11 cellular contexts compared by ENCODE assay signal in the genomic region with DNA sequence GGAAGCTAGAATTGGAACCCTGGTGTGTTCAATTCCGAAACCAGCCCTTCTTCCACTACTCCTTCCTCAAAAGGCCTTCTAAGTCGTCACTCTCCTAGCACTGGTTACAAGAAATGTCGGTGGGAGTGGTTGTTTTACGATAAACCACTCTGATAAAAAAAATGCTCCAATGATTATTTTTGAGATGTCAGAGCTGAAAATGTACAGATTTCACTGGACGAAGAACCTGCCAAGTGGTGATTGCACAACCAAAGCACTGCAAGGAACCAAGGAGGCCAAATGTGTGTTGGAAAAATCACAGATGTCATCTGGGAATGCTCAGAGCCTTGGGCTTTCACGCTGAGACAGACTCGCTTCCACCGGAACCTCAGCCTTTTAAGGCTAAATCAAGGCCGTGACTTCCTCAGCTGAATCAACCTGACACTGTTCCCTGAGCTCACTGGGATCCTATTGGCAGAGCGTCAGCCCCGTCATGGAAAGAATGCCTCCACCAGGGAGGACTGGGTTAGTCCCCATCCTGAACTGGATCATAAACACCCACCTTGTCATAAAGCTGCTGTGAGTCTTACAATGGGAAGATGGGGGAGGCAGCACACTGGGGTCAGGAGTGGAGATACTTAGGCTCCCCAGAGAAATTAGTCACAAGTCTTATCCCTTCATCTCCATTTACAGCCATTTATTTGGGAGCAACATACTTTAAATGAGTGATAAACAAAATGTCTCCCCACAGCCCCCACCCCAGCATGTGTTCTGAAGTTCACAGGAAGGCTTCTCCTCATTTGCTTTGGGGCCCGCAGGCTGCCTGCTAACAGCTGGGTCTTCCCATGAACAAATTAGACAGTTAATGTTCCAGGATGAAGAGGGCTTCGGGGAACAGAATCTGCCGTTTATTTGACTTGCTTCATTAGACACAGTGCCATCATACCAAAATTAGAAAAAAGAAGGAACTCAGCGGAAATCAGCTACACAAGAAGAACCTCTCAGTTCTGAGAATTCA.
A peak's percentile ranks its signal among the peaks of the same experiment; 100 is the strongest.
DNase-seq lines count a peak whose midpoint lies in the region; TF ChIP-seq lines count a peak whose summit lies in the region.
"Had no signal": no experiment of that assay in that cellular context is flagged by ENCODE, and none has a peak within 500 bp of the region (broad histone marks: within the 10 kb centered on the region; RNA-seq: fewer than 3 reads in every experiment).

No MANE protein-coding gene starts in this region.

- peak; percentile 50 for DNase-seq in G401 (ENCODE audit: low spot score)
- DNase-seq in cardiac fibroblast (ENCODE audit: low read depth in 2 of 2) = peak; percentile 97 to 100
- DNase-seq in kidney epithelial cell (ENCODE audit: low read depth) = peak; percentile 12
- no peak for DNase-seq in HPDE6-E6E7 (ENCODE audit: extremely low spot score)
- no peak for DNase-seq in NCI-H226
- DNase-seq in activated CD8-positive, alpha-beta memory T cell treated with anti-CD3 and anti-CD28 coated beads for 24 hours = no peak
- DNase-seq in COR-L47 (lab: John Stamatoyannopoulos, UW) = no peak
- DNase-seq: activated CD8-positive, alpha-beta T cell treated with anti-CD3 and anti-CD28 coated beads, Interleukin-2, amount 10 ng/mL, durations not matched to agents 7 days and 5 days; stimulated activated CD4-positive, alpha-beta T cell treated with anti-CD3 and anti-CD28 coated beads, Interleukin-1b, Interleukin-23, amount 100 ng/mL, for 48 hours had no signal

- TF ChIP-seq CTCF in cardiac fibroblast (IDR thresholded peaks at IDR 0.05; ENCODE audit: low read depth, low read length) = no peak
- TF ChIP-seq CTCF in kidney epithelial cell (IDR thresholded peaks at IDR 0.05; ENCODE audit: insufficient read depth, low read length, poor library complexity, severe bottlenecking) = no peak

- H3K27me3 ChIP-seq in kidney epithelial cell (ENCODE audit: control insufficient read depth, insufficient read depth, low read length) = no peaks in the 10 kb centered on the region

- H3K36me3 ChIP-seq in kidney epithelial cell (ENCODE audit: control insufficient read depth, insufficient read depth, low read length) = no peaks in the 10 kb centered on the region

- H3K27ac ChIP-seq in skin epidermis = peak overlapping the region in 13 of 21 experiments; percentile 16 to 92 (median 63)
- H3K27ac ChIP-seq: epithelial cell of prostate had no signal

- H3K4me3 ChIP-seq in cardiac fibroblast (replicated peaks in 1 of 2; ENCODE audit: low read depth in 2 of 2, low read length in 2 of 2) (no peak overlapping the region), kidney epithelial cell (ENCODE audit: low read depth, low read length) (no peak overlapping the region), skin epidermis (no peak overlapping the region)

- in situ Hi-C loops in G401 (cut with HindIII; ENCODE audit: low sequenced_read_pairs) = no loop called here

Comparison
In these comparisons a context has a peak if more than half of its experiments do, and no peak if none do; other contexts are left out.
1. DNase-seq: peak in G401 (single experiment), cardiac fibroblast (2 of 2) and kidney epithelial cell (single experiment); none in HPDE6-E6E7 (single experiment), NCI-H226 (single experiment), activated CD8-positive, alpha-beta memory T cell treated with anti-CD3 and anti-CD28 coated beads for 24 hours (single experiment) and COR-L47 (single experiment).